21 cellular contexts compared by ENCODE assay signal in the genomic region with DNA sequence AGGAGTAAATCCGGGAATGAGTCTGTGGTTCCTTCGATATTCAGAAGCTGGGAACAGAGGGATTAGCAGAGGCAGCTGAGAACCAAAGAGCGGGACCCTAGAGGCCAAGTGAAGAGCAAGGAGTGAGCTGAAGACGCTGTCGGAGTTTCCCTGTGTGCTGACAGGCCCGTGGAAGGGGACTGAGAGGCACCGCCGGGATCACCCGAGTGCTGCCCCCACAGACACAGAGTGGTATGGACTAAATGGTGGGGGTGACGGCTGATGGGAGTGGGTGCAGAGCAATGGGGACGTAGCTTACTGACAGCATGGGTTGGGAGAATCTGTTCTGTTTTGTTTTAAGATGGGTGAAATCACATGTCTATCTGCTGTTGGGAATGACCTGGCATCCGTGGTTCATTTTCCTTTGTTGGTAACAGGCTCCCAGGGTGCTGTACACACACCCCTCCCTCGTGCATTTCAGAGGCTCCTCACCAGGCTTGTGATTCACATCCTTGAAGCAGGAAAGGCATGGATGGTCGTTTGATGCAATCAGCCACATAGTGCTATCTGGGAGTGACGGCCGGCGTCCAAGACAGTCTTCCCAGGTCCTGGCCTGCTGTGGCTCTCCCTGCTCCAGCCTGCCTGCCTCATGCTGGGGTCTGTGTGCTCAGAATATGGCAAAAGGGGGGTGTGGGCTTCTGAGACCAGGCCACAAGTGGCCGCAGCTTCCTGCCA.
DNase-seq lines count a peak whose midpoint lies in the region; ATAC-seq and TF ChIP-seq lines count a peak whose summit lies in the region.
"Had no signal": no experiment of that assay in that cellular context is flagged by ENCODE, and none has a peak within 500 bp of the region (broad histone marks: within the 10 kb centered on the region; RNA-seq: fewer than 3 reads in every experiment).

No MANE protein-coding gene starts in this region.

- ATAC-seq in T-helper 17 cell (no peak), HG03135 (IDR thresholded peaks at IDR 0.05; ENCODE audit: unreplicated experiment) (no peak)
- ATAC-seq: stimulated activated memory B cell treated with anti-CD40 and anti-IgM and Interleukin-4, amounts not matched to agents 10 μg/mL and 1 μg/mL and 100 μg/mL, for 72 hours; upper lobe of right lung had no signal

- H3K4me1 ChIP-seq in esophagus muscularis mucosa, result peaks cover 13 to 40% (median 36%) of the 10 kb centered on the region in 4 donors
- H3K4me1 ChIP-seq: prostate gland had no signal

- no peaks in the 10 kb centered on the region for H3K4me1 Mint-ChIP-seq in T-helper 17 cell
- H3K4me1 Mint-ChIP-seq: activated CD4-positive, alpha-beta T cell treated with anti-CD3 and anti-CD28 coated beads, Interleukin-2, amount 10 ng/mL, durations not matched to agents 7 days and 5 days; H9; stimulated activated memory B cell treated with anti-CD40 and anti-IgM and Interleukin-4, amounts not matched to agents 10 μg/mL and 1 μg/mL and 100 μg/mL, for 72 hours had no signal

- H3K9me3 ChIP-seq in AG04450 (ENCODE audit: control insufficient read depth, insufficient read depth, low read length) (peaks cover 11% of the 10 kb centered on the region), esophagus muscularis mucosa (peaks cover 0 to 4% (median 0%) of the 10 kb centered on the region in 4 donors), T-helper 17 cell (ENCODE audit: control insufficient read depth, low read length, poor library complexity, severe bottlenecking) (no peaks in the 10 kb centered on the region)
- H3K9me3 ChIP-seq: prostate gland, upper lobe of right lung had no signal

- H3K4me3 Mint-ChIP-seq in T-helper 17 cell, result no peak overlapping the region
- H3K4me3 Mint-ChIP-seq: activated CD4-positive, alpha-beta T cell treated with anti-CD3 and anti-CD28 coated beads, Interleukin-2, amount 10 ng/mL, durations not matched to agents 7 days and 5 days; CD14-positive monocyte; H9; stimulated activated memory B cell treated with anti-CD40 and anti-IgM and Interleukin-4, amounts not matched to agents 10 μg/mL and 1 μg/mL and 100 μg/mL, for 72 hours had no signal

- no peaks in the 10 kb centered on the region for H3K36me3 ChIP-seq in esophagus muscularis mucosa
- H3K36me3 ChIP-seq: cardiac muscle cell, prostate gland, upper lobe of right lung had no signal

- TF ChIP-seq POLR2A in esophagus muscularis mucosa (IDR thresholded peaks at IDR 0.05; ENCODE audit: low read depth), result no peak

- H3K27me3 ChIP-seq in AG04450 (ENCODE audit: control insufficient read depth, insufficient read depth, low read length), result no peaks in the 10 kb centered on the region
- no peaks in the 10 kb centered on the region for H3K27me3 ChIP-seq in esophagus muscularis mucosa
- H3K27me3 ChIP-seq: cardiac muscle cell, upper lobe of right lung had no signal

- no peak for TF ChIP-seq EP300 in esophagus muscularis mucosa (IDR thresholded peaks at IDR 0.05)

- H3K27ac ChIP-seq in AG04450 (ENCODE audit: low read depth, low read length) (peak overlapping the region; percentile 31), esophagus muscularis mucosa (replicated peaks in 1 of 4) (no peak overlapping the region)
- H3K27ac ChIP-seq: cardiac muscle cell, prostate gland, upper lobe of right lung had no signal

- 85% methylated on average over 17 of the region's 18 CpGs for WGBS in esophagus muscularis mucosa

- intact Hi-C loops in esophagus muscularis mucosa (cut with DNase I), result no loop called here

- H3K36me3 Mint-ChIP-seq in T-helper 17 cell (ENCODE audit: low read depth), result no peaks in the 10 kb centered on the region
- H3K36me3 Mint-ChIP-seq: CD14-positive monocyte; stimulated activated memory B cell treated with anti-CD40 and anti-IgM and Interleukin-4, amounts not matched to agents 10 μg/mL and 1 μg/mL and 100 μg/mL, for 72 hours had no signal

- TF ChIP-seq CTCF in AG04450 (IDR thresholded peaks at IDR 0.05; ENCODE audit: low read depth, low read length) (no peak), esophagus muscularis mucosa (IDR thresholded peaks at IDR 0.05) (no peak)

- CTCF ChIA-PET in AG04450 (lab: Charles Lee), result interaction anchor here (0.7 kb wide), 1 partner anchor 32 kb away, joined by 3 read pairs; no protein-coding TSS in a partner anchor

- H3K27me3 Mint-ChIP-seq in T-helper 17 cell, result peaks cover 21% of the 10 kb centered on the region
- H3K27me3 Mint-ChIP-seq: activated CD4-positive, alpha-beta T cell treated with anti-CD3 and anti-CD28 coated beads, Interleukin-2, amount 10 ng/mL, durations not matched to agents 7 days and 5 days had no signal

- no peak overlapping the region for H3K27ac Mint-ChIP-seq in T-helper 17 cell
- H3K27ac Mint-ChIP-seq: activated CD4-positive, alpha-beta T cell treated with anti-CD3 and anti-CD28 coated beads, Interleukin-2, amount 10 ng/mL, durations not matched to agents 7 days and 5 days; stimulated activated memory B cell treated with anti-CD40 and anti-IgM and Interleukin-4, amounts not matched to agents 10 μg/mL and 1 μg/mL and 100 μg/mL, for 72 hours had no signal

- DNase-seq in AG04450 (ENCODE audit: low read depth, low spot score) (no peak), NCI-H226 (peak; percentile 49), esophagus muscularis mucosa (ENCODE audit: extremely low spot score) (peak; percentile 77), mesenteric fat pad (ENCODE audit: low spot score) (peak; percentile 85), T-helper 17 cell (no peak), NCI-H2196 (lab: John Stamatoyannopoulos, UW; ENCODE audit: unreplicated experiment) (no peak), HK-2 (ENCODE audit: unreplicated experiment) (no peak)
- DNase-seq: activated CD4-positive, alpha-beta T cell treated with anti-CD3 and anti-CD28 coated beads, Interleukin-2, amount 10 ng/mL, durations not matched to agents 7 days and 5 days; activated naive CD4-positive, alpha-beta T cell treated with anti-CD3 and anti-CD28 coated beads, Interleukin-2, amount 50 U/mL, for 16 hours; DMS153; foreskin melanocyte; H9; Kasumi-1; NCI-H2171; NCI-H774; upper lobe of right lung had no signal

- POLR2A ChIA-PET in AG04450 (lab: Yijun Ruan, JAX), result no interaction called here

- no peak overlapping the region for H3K4me3 ChIP-seq in AG04450 (ENCODE audit: low read depth, low read length)
- H3K4me3 ChIP-seq in esophagus muscularis mucosa, result no peak overlapping the region
- H3K4me3 ChIP-seq: cardiac muscle cell, prostate gland, upper lobe of right lung had no signal

Comparison
In these comparisons a context has a peak if more than half of its experiments do, and no peak if none do; other contexts are left out.
1. DNase-seq: peak in NCI-H226 (single experiment), esophagus muscularis mucosa (single experiment) and mesenteric fat pad (single experiment); none in AG04450 (single experiment), T-helper 17 cell (0 of 3), NCI-H2196 (single experiment) and HK-2 (single experiment).